In the genomic region with DNA sequence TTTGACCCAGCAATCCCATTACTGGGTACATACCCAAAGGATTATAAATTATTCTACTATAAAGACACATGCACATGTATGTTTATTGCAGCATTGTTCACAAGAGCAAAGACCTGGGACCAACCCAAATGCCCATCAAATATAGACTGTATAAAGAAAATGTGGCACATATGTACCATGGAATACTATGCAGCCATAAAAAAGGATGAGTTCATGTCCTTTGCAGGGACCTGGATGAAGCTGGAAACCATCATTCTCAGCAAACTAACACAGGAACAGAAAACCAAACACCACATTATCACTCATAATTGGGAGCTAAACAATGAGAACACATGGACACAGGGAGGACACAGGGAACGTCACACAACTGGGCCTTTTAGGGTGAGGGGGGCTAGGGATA, we compare ENCODE assay signal across 6 cellular contexts. TPM values are rescaled to one million over a fixed set of nuclear protein-coding genes. Genes with fewer than 3 reads are reported as not detected.
"Had no signal": no experiment of that assay in that cellular context is flagged by ENCODE, and none has a peak within 500 bp of the region (broad histone marks: within the 10 kb centered on the region; RNA-seq: fewer than 3 reads in every experiment).

No MANE protein-coding gene starts in this region.

RNA-seq across cellular contexts. Expression of a gene that starts 20.3 kb away (rescaled TPM):
- polyA plus RNA-seq: GM23248 had no signal

RNA-seq across cellular contexts. Expression of a gene that starts 22.0 kb away (rescaled TPM):
- total RNA-seq: GM23248, H1, H4, H7, HFFc6 had no signal
- polyA plus RNA-seq: GM23248, GM23338 had no signal

RNA-seq across cellular contexts. Expression of a gene that starts 52.0 kb away (rescaled TPM):
- total RNA-seq: GM23248, H1 had no signal
- polyA plus RNA-seq: GM23248 had no signal
